8 cellular contexts compared by ENCODE assay signal in genomic region chr5:14871573-14872069, GRCh38. TPM values are rescaled to one million over a fixed set of nuclear protein-coding genes. Genes with fewer than 3 reads are reported as not detected.
DNase-seq lines count a peak whose midpoint lies in the region; ATAC-seq and TF ChIP-seq lines count a peak whose summit lies in the region.

Gene ANKH (minus strand): TSS chr5:14871778. CDS start chr5:14871447, 331 bp downstream.

- ATAC-seq in GM18861 (IDR thresholded peaks at IDR 0.05; ENCODE audit: unreplicated experiment), result peak; percentile 89
- ATAC-seq in HG03095 (IDR thresholded peaks at IDR 0.05; ENCODE audit: unreplicated experiment), result peak; percentile 90

- DNase-seq in AG04450 (ENCODE audit: low read depth, low spot score) (peak; percentile 16), NCI-H2171 treated with DMSO at 0.1 percent for 48 hours (lab: John Stamatoyannopoulos, UW) (peak; percentile 78), choroid plexus epithelial cell (ENCODE audit: low read depth) (peak; percentile 74)
- DNase-seq in activated CD4-positive, alpha-beta T cell treated with anti-CD3 and anti-CD28 coated beads for 24 hours (ENCODE audit: low read depth in 2 of 2), result peak; percentile 61 to 66
- DNase-seq in stimulated activated CD4-positive, alpha-beta T cell treated with anti-CD3 and anti-CD28 coated beads, Interleukin-1b, Interleukin-23, amount 100 ng/mL, for 4 hours (ENCODE audit: low read depth in 2 of 2), result peak; percentile 74 to 84

- TF ChIP-seq CTCF in AG04450 (IDR thresholded peaks at IDR 0.05; ENCODE audit: low read depth, low read length) (no peak), choroid plexus epithelial cell (conservative IDR thresholded peaks at IDR 0.05; ENCODE audit: low read depth, low read length) (peak; percentile 24)

- H3K4me3 ChIP-seq in AG04450 (ENCODE audit: low read depth, low read length) (peak within 1 kb of the TSS; percentile 79), choroid plexus epithelial cell (ENCODE audit: low read depth, low read length) (peak within 1 kb of the TSS; percentile 77)

- H3K27ac ChIP-seq in AG04450 (ENCODE audit: low read depth, low read length) (peak within 1 kb of the TSS; percentile 34), layer of hippocampus (ENCODE audit: low read depth, low read length) (peak within 1 kb of the TSS; percentile 81)

- CTCF ChIA-PET in AG04450 (lab: Charles Lee), result interaction anchor here (0.6 to 3.2 kb wide), 10 partner anchors 9 to 150 kb away, joined by 3 to 18 read pairs (median 6); no protein-coding TSS in a partner anchor

- H3K27me3 ChIP-seq in AG04450 (ENCODE audit: control insufficient read depth, insufficient read depth, low read length) (no peaks in the 10 kb centered on the region), layer of hippocampus (ENCODE audit: control insufficient read depth, insufficient read depth, low read length) (no peaks in the 10 kb centered on the region)

- POLR2A ChIA-PET in AG04450 (lab: Yijun Ruan, JAX), result interaction anchor here (1.0 to 1.3 kb wide), 2 partner anchors 8 to 30 kb away, joined by 9 to 11 read pairs; no protein-coding TSS in a partner anchor

- no peaks in the 10 kb centered on the region; the same call in 1 of the 2 replicates for H3K9me3 ChIP-seq in AG04450 (ENCODE audit: control insufficient read depth, insufficient read depth, low read length)

RNA-seq across cellular contexts. Expression of gene ANKH, which starts in this region (rescaled TPM):
- polyA plus RNA-seq in AG04450 (2011; rRNA removed), result 14.2 and 14.3 TPM in 2 replicates
- polyA minus RNA-seq in AG04450 (2011; rRNA and poly(A)+ RNA removed), result 24.0 and 31.3 TPM in 2 replicates

Comparison
In these comparisons a context has a peak if more than half of its experiments do, and no peak if none do; other contexts are left out.
1. Peak in every context shown above with its lines: DNase-seq, ATAC-seq, H3K4me3 ChIP-seq and H3K27ac ChIP-seq.
2. DNase-seq: peak in every context shown above with its lines; median percentile 79 in stimulated activated CD4-positive, alpha-beta T cell treated with anti-CD3 and anti-CD28 coated beads, Interleukin-1b, Interleukin-23, amount 100 ng/mL, for 4 hours; 78 in NCI-H2171 treated with DMSO at 0.1 percent for 48 hours; 74 in choroid plexus epithelial cell; 64 in activated CD4-positive, alpha-beta T cell treated with anti-CD3 and anti-CD28 coated beads for 24 hours; 16 in AG04450.